ENCODE assay signal across 1 cellular context in the genomic region with DNA sequence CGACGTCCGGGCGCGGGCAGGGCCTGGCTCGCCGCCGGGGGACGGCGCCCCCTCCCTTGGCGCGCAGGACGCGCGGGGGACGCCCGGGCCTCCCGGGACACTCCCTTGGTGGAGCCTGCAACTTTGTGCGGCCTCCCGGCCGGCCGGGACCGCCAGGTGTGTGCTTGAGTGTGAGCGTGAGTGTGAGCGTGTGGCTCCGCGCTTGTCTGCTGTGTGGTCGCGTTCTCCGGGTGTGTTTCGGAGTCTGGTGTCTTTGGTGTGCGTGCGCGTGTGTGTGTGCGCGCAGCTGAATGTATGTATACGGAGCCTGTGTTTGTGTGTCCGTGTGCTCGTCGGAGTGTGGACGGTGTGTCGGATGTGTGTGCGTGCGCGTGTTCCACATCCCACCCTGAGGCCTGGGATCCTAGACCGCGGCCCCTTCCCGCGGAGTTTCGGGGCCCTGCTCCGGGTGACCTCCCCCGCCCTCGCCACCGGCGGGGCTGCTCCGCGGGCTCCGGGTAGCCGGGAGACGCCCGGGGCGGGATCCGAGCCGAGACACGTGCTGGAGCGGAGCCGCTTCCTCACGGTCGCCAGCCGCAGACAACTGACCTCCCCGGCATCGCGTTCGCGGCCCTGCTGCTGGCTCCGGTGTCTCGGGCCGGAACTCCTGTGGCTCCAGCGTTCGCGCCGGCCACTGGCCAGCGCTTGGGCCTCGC.
TF ChIP-seq lines count a peak whose summit lies in the region.

No MANE protein-coding gene starts in this region.

TF ChIP-seq in HepG2, 621 proteins besides CTCF, POLR2A, EP300 and RAD21 (continued from another document and continues in another):
- TF ChIP-seq, protein P1, sequence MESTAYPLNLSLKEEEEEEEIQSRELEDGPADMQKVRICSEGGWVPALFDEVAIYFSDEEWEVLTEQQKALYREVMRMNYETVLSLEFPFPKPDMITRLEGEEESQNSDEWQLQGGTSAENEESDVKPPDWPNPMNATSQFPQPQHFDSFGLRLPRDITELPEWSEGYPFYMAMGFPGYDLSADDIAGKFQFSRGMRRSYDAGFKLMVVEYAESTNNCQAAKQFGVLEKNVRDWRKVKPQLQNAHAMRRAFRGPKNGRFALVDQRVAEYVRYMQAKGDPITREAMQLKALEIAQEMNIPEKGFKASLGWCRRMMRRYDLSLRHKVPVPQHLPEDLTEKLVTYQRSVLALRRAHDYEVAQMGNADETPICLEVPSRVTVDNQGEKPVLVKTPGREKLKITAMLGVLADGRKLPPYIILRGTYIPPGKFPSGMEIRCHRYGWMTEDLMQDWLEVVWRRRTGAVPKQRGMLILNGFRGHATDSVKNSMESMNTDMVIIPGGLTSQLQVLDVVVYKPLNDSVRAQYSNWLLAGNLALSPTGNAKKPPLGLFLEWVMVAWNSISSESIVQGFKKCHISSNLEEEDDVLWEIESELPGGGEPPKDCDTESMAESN (CRISPR knock-in tag; conservative IDR thresholded peaks at IDR 0.05): peak; percentile 56
- TF ChIP-seq SSRP1 (CRISPR knock-in tag; IDR thresholded peaks at IDR 0.05): no peak
- no peak for TF ChIP-seq RCOR2 (CRISPR knock-in tag; IDR thresholded peaks at IDR 0.05)
- TF ChIP-seq, protein P2, sequence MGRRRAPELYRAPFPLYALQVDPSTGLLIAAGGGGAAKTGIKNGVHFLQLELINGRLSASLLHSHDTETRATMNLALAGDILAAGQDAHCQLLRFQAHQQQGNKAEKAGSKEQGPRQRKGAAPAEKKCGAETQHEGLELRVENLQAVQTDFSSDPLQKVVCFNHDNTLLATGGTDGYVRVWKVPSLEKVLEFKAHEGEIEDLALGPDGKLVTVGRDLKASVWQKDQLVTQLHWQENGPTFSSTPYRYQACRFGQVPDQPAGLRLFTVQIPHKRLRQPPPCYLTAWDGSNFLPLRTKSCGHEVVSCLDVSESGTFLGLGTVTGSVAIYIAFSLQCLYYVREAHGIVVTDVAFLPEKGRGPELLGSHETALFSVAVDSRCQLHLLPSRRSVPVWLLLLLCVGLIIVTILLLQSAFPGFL (CRISPR knock-in tag; IDR thresholded peaks at IDR 0.05): no peak
- peak; percentile 41; the same call in 1 of the 2 replicates for TF ChIP-seq CENPT (CRISPR knock-in tag; IDR thresholded peaks at IDR 0.05; ENCODE audit: low read depth)
- TF ChIP-seq, protein P3, sequence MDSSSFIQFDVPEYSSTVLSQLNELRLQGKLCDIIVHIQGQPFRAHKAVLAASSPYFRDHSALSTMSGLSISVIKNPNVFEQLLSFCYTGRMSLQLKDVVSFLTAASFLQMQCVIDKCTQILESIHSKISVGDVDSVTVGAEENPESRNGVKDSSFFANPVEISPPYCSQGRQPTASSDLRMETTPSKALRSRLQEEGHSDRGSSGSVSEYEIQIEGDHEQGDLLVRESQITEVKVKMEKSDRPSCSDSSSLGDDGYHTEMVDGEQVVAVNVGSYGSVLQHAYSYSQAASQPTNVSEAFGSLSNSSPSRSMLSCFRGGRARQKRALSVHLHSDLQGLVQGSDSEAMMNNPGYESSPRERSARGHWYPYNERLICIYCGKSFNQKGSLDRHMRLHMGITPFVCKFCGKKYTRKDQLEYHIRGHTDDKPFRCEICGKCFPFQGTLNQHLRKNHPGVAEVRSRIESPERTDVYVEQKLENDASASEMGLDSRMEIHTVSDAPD (CRISPR knock-in tag; IDR thresholded peaks at IDR 0.05): no peak
- TF ChIP-seq, protein P4, sequence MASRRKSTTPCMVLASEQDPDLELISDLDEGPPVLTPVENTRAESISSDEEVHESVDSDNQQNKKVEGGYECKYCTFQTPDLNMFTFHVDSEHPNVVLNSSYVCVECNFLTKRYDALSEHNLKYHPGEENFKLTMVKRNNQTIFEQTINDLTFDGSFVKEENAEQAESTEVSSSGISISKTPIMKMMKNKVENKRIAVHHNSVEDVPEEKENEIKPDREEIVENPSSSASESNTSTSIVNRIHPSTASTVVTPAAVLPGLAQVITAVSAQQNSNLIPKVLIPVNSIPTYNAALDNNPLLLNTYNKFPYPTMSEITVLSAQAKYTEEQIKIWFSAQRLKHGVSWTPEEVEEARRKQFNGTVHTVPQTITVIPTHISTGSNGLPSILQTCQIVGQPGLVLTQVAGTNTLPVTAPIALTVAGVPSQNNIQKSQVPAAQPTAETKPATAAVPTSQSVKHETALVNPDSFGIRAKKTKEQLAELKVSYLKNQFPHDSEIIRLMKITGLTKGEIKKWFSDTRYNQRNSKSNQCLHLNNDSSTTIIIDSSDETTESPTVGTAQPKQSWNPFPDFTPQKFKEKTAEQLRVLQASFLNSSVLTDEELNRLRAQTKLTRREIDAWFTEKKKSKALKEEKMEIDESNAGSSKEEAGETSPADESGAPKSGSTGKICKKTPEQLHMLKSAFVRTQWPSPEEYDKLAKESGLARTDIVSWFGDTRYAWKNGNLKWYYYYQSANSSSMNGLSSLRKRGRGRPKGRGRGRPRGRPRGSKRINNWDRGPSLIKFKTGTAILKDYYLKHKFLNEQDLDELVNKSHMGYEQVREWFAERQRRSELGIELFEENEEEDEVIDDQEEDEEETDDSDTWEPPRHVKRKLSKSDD (CRISPR knock-in tag; IDR thresholded peaks at IDR 0.05; ENCODE audit: low read depth): no peak
- no peak for TF ChIP-seq MTF1 (CRISPR knock-in tag; IDR thresholded peaks at IDR 0.05)
- TF ChIP-seq ZNF772 (CRISPR knock-in tag; IDR thresholded peaks at IDR 0.05): peak; percentile 63; the same call in 1 of the 2 replicates
- TF ChIP-seq, protein P5, sequence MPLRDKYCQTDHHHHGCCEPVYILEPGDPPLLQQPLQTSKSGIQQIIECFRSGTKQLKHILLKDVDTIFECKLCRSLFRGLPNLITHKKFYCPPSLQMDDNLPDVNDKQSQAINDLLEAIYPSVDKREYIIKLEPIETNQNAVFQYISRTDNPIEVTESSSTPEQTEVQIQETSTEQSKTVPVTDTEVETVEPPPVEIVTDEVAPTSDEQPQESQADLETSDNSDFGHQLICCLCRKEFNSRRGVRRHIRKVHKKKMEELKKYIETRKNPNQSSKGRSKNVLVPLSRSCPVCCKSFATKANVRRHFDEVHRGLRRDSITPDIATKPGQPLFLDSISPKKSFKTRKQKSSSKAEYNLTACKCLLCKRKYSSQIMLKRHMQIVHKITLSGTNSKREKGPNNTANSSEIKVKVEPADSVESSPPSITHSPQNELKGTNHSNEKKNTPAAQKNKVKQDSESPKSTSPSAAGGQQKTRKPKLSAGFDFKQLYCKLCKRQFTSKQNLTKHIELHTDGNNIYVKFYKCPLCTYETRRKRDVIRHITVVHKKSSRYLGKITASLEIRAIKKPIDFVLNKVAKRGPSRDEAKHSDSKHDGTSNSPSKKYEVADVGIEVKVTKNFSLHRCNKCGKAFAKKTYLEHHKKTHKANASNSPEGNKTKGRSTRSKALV (CRISPR knock-in tag; IDR thresholded peaks at IDR 0.05): peak; percentile 65; the same call in 1 of the 2 replicates
- TF ChIP-seq NR2C2 (CRISPR knock-in tag; IDR thresholded peaks at IDR 0.05; ENCODE audit: borderline replicate concordance): no peak
- TF ChIP-seq ARID2 (CRISPR knock-in tag; IDR thresholded peaks at IDR 0.05; ENCODE audit: borderline replicate concordance): no peak
- TF ChIP-seq ZNF891 (CRISPR knock-in tag; IDR thresholded peaks at IDR 0.05): peak; percentile 55; the same call in 1 of the 2 replicates
- no peak for TF ChIP-seq GATA4 (IDR thresholded peaks at IDR 0.05; ENCODE audit: borderline replicate concordance, low read depth)
- TF ChIP-seq CEBPB (IDR thresholded peaks at IDR 0.05; ENCODE audit: borderline replicate concordance, low read depth, low read length): no peak
- TF ChIP-seq ZNF816 (CRISPR knock-in tag; IDR thresholded peaks at IDR 0.05; ENCODE audit: borderline replicate concordance): no peak
- no peak; the same call in 1 of the 2 replicates for TF ChIP-seq ZBTB38 (CRISPR knock-in tag; IDR thresholded peaks at IDR 0.05)
- no peak for TF ChIP-seq ZNF670 (CRISPR knock-in tag; IDR thresholded peaks at IDR 0.05; ENCODE audit: borderline replicate concordance)
- TF ChIP-seq ZNF605 (CRISPR knock-in tag; IDR thresholded peaks at IDR 0.05): no peak
- TF ChIP-seq ZNF672 (CRISPR knock-in tag; IDR thresholded peaks at IDR 0.05): no peak
- no peak for TF ChIP-seq ZNF530 (CRISPR knock-in tag; IDR thresholded peaks at IDR 0.05; ENCODE audit: low read depth)
- TF ChIP-seq ZNF207 (IDR thresholded peaks at IDR 0.05; ENCODE audit: borderline replicate concordance): no peak
- 0 out of 2 replicates have a peak, but pooled peaks have one; percentile 45 for TF ChIP-seq KAT7 (CRISPR knock-in tag; IDR thresholded peaks at IDR 0.05; ENCODE audit: borderline replicate concordance)
- TF ChIP-seq ZNF382 (CRISPR knock-in tag; IDR thresholded peaks at IDR 0.05; ENCODE audit: borderline replicate concordance): no peak
- no peak for TF ChIP-seq ZFP62 (CRISPR knock-in tag; IDR thresholded peaks at IDR 0.05)
- TF ChIP-seq, protein P6, sequence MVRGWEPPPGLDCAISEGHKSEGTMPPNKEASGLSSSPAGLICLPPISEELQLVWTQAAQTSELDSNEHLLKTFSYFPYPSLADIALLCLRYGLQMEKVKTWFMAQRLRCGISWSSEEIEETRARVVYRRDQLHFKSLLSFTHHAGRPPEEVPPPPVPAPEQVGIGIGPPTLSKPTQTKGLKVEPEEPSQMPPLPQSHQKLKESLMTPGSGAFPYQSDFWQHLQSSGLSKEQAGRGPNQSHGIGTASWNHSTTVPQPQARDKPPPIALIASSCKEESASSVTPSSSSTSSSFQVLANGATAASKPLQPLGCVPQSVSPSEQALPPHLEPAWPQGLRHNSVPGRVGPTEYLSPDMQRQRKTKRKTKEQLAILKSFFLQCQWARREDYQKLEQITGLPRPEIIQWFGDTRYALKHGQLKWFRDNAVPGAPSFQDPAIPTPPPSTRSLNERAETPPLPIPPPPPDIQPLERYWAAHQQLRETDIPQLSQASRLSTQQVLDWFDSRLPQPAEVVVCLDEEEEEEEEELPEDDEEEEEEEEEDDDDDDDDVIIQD (CRISPR knock-in tag; IDR thresholded peaks at IDR 0.05; ENCODE audit: low read depth): no peak
- peak; percentile 53; the same call in 1 of the 2 replicates for TF ChIP-seq KDM2A (CRISPR knock-in tag; IDR thresholded peaks at IDR 0.05; ENCODE audit: borderline replicate concordance, low read depth)
- TF ChIP-seq THAP11 (CRISPR knock-in tag; IDR thresholded peaks at IDR 0.05): no peak
- TF ChIP-seq HNRNPL (IDR thresholded peaks at IDR 0.05; ENCODE audit: low read depth, low read length): no peak
- TF ChIP-seq ZNF768 (CRISPR knock-in tag; IDR thresholded peaks at IDR 0.05): no peak; the same call in 1 of the 2 replicates
- no peak for TF ChIP-seq ZNF678 (CRISPR knock-in tag; IDR thresholded peaks at IDR 0.05)
- TF ChIP-seq PHF20 (CRISPR knock-in tag; IDR thresholded peaks at IDR 0.05): no peak
- TF ChIP-seq POLR2G (IDR thresholded peaks at IDR 0.05; ENCODE audit: low read depth, low read length): peak; percentile 40; the same call in 1 of the 2 replicates
- no peak for TF ChIP-seq FOXP1 (IDR thresholded peaks at IDR 0.05)
- TF ChIP-seq FOXP1 (CRISPR knock-in tag; IDR thresholded peaks at IDR 0.05): no peak
- no peak for TF ChIP-seq RBM39 (IDR thresholded peaks at IDR 0.05; ENCODE audit: low read depth, low read length, poor library complexity, severe bottlenecking)
- no peak for TF ChIP-seq KLF12 (CRISPR knock-in tag; IDR thresholded peaks at IDR 0.05; ENCODE audit: borderline replicate concordance)
- TF ChIP-seq ZNF432 (CRISPR knock-in tag; IDR thresholded peaks at IDR 0.05; ENCODE audit: borderline replicate concordance): no peak
- TF ChIP-seq ZNF724P (CRISPR knock-in tag; IDR thresholded peaks at IDR 0.05; ENCODE audit: borderline replicate concordance): no peak
- TF ChIP-seq, protein P7, sequence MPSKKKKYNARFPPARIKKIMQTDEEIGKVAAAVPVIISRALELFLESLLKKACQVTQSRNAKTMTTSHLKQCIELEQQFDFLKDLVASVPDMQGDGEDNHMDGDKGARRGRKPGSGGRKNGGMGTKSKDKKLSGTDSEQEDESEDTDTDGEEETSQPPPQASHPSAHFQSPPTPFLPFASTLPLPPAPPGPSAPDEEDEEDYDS (CRISPR knock-in tag; IDR thresholded peaks at IDR 0.05): no peak
- TF ChIP-seq, protein P8, sequence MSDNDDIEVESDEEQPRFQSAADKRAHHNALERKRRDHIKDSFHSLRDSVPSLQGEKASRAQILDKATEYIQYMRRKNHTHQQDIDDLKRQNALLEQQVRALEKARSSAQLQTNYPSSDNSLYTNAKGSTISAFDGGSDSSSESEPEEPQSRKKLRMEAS (IDR thresholded peaks at IDR 0.05): peak; percentile 56; the same call in 1 of the 2 replicates
- TF ChIP-seq, protein P9, sequence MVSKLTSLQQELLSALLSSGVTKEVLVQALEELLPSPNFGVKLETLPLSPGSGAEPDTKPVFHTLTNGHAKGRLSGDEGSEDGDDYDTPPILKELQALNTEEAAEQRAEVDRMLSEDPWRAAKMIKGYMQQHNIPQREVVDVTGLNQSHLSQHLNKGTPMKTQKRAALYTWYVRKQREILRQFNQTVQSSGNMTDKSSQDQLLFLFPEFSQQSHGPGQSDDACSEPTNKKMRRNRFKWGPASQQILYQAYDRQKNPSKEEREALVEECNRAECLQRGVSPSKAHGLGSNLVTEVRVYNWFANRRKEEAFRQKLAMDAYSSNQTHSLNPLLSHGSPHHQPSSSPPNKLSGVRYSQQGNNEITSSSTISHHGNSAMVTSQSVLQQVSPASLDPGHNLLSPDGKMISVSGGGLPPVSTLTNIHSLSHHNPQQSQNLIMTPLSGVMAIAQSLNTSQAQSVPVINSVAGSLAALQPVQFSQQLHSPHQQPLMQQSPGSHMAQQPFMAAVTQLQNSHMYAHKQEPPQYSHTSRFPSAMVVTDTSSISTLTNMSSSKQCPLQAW (CRISPR knock-in tag; IDR thresholded peaks at IDR 0.05): no peak
- 0 out of 2 replicates have a peak, but pooled peaks have one; percentile 67 for TF ChIP-seq ZNF878 (CRISPR knock-in tag; IDR thresholded peaks at IDR 0.05)
- no peak for TF ChIP-seq ZNF776 (CRISPR knock-in tag; IDR thresholded peaks at IDR 0.05)
- TF ChIP-seq SUZ12 (IDR thresholded peaks at IDR 0.05; ENCODE audit: low read depth, low read length): no peak
- 0 out of 2 replicates have a peak, but pooled peaks have one; percentile 62 for TF ChIP-seq ZMAT3 (CRISPR knock-in tag; conservative IDR thresholded peaks at IDR 0.05)
- no peak for TF ChIP-seq ZNF337 (CRISPR knock-in tag; IDR thresholded peaks at IDR 0.05; ENCODE audit: borderline replicate concordance, low read depth)
- TF ChIP-seq KLF6 (CRISPR knock-in tag; IDR thresholded peaks at IDR 0.05): 0 out of 2 replicates have a peak, but pooled peaks have one; percentile 49
- TF ChIP-seq GABPB1 (CRISPR knock-in tag; IDR thresholded peaks at IDR 0.05): peak; percentile 69; the same call in 1 of the 2 replicates
- no peak for TF ChIP-seq ATRX (CRISPR knock-in tag; IDR thresholded peaks at IDR 0.05; ENCODE audit: borderline replicate concordance)
- TF ChIP-seq DNMT1 (CRISPR knock-in tag; IDR thresholded peaks at IDR 0.05): no peak
- TF ChIP-seq ZNF20 (CRISPR knock-in tag; IDR thresholded peaks at IDR 0.05): no peak
- TF ChIP-seq TEAD3 (CRISPR knock-in tag; optimal IDR thresholded peaks at IDR 0.05; ENCODE audit: borderline replicate concordance): no peak
- peak; percentile 68; the same call in 1 of the 2 replicates for TF ChIP-seq NFKB2 (CRISPR knock-in tag; IDR thresholded peaks at IDR 0.05; ENCODE audit: borderline replicate concordance)
- 0 out of 2 replicates have a peak, but pooled peaks have one; percentile 42 for TF ChIP-seq ZNF510 (CRISPR knock-in tag; IDR thresholded peaks at IDR 0.05; ENCODE audit: low read depth)
- no peak for TF ChIP-seq ISL2 (CRISPR knock-in tag; IDR thresholded peaks at IDR 0.05)
- TF ChIP-seq MZF1 (CRISPR knock-in tag; IDR thresholded peaks at IDR 0.05; ENCODE audit: borderline replicate concordance): no peak
